19 cellular contexts compared by ENCODE assay signal in the genomic region with DNA sequence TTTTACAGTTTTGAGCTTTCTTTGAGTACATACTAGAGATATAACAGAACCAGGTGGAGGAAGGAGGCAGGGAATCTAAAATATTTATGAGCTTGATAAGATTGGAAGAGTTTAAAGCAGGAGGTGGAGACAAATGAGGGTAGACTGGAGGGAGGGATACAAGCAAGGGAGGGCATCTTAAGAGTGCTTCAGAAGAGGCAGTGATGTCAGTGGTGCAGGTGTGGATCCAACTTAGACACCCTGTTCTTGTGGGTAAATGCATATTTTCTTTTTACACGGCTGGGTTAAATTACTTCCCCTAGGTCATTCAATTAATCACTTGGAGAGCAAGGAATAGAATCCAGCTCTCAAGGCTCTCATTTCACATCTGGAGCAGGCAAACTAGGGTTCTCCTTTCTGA.
DNase-seq lines count a peak whose midpoint lies in the region; ATAC-seq, FAIRE-seq and TF ChIP-seq lines count a peak whose summit lies in the region.
"Had no signal": no experiment of that assay in that cellular context is flagged by ENCODE, and none has a peak within 500 bp of the region (broad histone marks: within the 10 kb centered on the region; RNA-seq: fewer than 3 reads in every experiment).

No MANE protein-coding gene starts in this region.

- H3K9me3 Mint-ChIP-seq in endothelial cell (ENCODE audit: unreplicated experiment) = no peaks in the 10 kb centered on the region
- H3K9me3 Mint-ChIP-seq in nephron progenitor cell = no peaks in the 10 kb centered on the region
- H3K9me3 Mint-ChIP-seq: activated naive CD8-positive, alpha-beta T cell treated with anti-CD3 and anti-CD28 coated beads, Interleukin-2, amount 10 ng/mL, durations not matched to agents 7 days and 5 days; CD4-positive, alpha-beta T cell had no signal

- TF ChIP-seq CTCF in endothelial cell (IDR thresholded peaks at IDR 0.05; ENCODE audit: unreplicated experiment) = no peak
- TF ChIP-seq CTCF in nephron progenitor cell (IDR thresholded peaks at IDR 0.05) = no peak

- peak overlapping the region; percentile 98 for H3K27ac Mint-ChIP-seq in endothelial cell (ENCODE audit: unreplicated experiment)
- H3K27ac Mint-ChIP-seq in nephron progenitor cell = peak overlapping the region; percentile 78
- H3K27ac Mint-ChIP-seq: activated naive CD8-positive, alpha-beta T cell treated with anti-CD3 and anti-CD28 coated beads, Interleukin-2, amount 10 ng/mL, durations not matched to agents 7 days and 5 days; CD4-positive, alpha-beta T cell had no signal

- peaks cover 22% of the 10 kb centered on the region for H3K4me1 Mint-ChIP-seq in endothelial cell (ENCODE audit: unreplicated experiment)
- peaks cover 67% of the 10 kb centered on the region for H3K4me1 Mint-ChIP-seq in nephron progenitor cell
- H3K4me1 Mint-ChIP-seq: activated naive CD8-positive, alpha-beta T cell treated with anti-CD3 and anti-CD28 coated beads, Interleukin-2, amount 10 ng/mL, durations not matched to agents 7 days and 5 days had no signal

- no peak for ATAC-seq in GM18873 (IDR thresholded peaks at IDR 0.05; ENCODE audit: low FRiP score, unreplicated experiment)
- no peak for ATAC-seq in HG02885 (IDR thresholded peaks at IDR 0.05; ENCODE audit: poor library complexity, unreplicated experiment)
- ATAC-seq: heart right ventricle had no signal

- H3K27me3 Mint-ChIP-seq in endothelial cell (ENCODE audit: unreplicated experiment) (peaks cover 2% of the 10 kb centered on the region), nephron progenitor cell (ENCODE audit: low read depth, poor library complexity) (peaks cover 3% of the 10 kb centered on the region)
- H3K27me3 Mint-ChIP-seq: activated naive CD8-positive, alpha-beta T cell treated with anti-CD3 and anti-CD28 coated beads, Interleukin-2, amount 10 ng/mL, durations not matched to agents 7 days and 5 days; CD4-positive, alpha-beta T cell had no signal

- DNase-seq in H54 (ENCODE audit: insufficient read length, low spot score) = no peak
- peak; percentile 77 for DNase-seq in NCI-H69 (lab: John Stamatoyannopoulos, UW)
- no peak for DNase-seq in endothelial cell (ENCODE audit: low spot score)
- no peak for DNase-seq in nephron progenitor cell
- no peak for DNase-seq in NCI-H2227 treated with DMSO at 0.1 percent for 48 hours (lab: John Stamatoyannopoulos, UW)
- DNase-seq: activated effector memory CD4-positive, alpha-beta T cell treated with Interleukin-2 at 50 U/mL for 16 hours; activated naive CD8-positive, alpha-beta T cell treated with anti-CD3 and anti-CD28 coated beads, Interleukin-2, amount 10 ng/mL, durations not matched to agents 7 days and 5 days; CD4-positive, alpha-beta T cell; cortex of kidney; heart right ventricle; Karpas-422; left ventricle myocardium inferior; NCI-H1048; NCI-H2029 treated with DMSO at 0.1 percent for 48 hours; NCI-H524 treated with DMSO at 0.1 percent for 48 hours; T-helper 9 cell had no signal

- peak; percentile 36 for FAIRE-seq in H54 (lab: Jason Lieb, UNC)
- FAIRE-seq: endometrium had no signal

- TF ChIP-seq POLR2A in H54 (IDR thresholded peaks at IDR 0.05; ENCODE audit: low read depth, low read length) = no peak

- H3K36me3 Mint-ChIP-seq in endothelial cell (ENCODE audit: low read depth, unreplicated experiment) (no peaks in the 10 kb centered on the region), nephron progenitor cell (ENCODE audit: low read depth) (no peaks in the 10 kb centered on the region)
- H3K36me3 Mint-ChIP-seq: activated naive CD8-positive, alpha-beta T cell treated with anti-CD3 and anti-CD28 coated beads, Interleukin-2, amount 10 ng/mL, durations not matched to agents 7 days and 5 days had no signal

- H3K4me3 Mint-ChIP-seq in endothelial cell (ENCODE audit: unreplicated experiment) (no peak overlapping the region), nephron progenitor cell (peak overlapping the region; percentile 50)
- H3K4me3 Mint-ChIP-seq: activated naive CD8-positive, alpha-beta T cell treated with anti-CD3 and anti-CD28 coated beads, Interleukin-2, amount 10 ng/mL, durations not matched to agents 7 days and 5 days; CD4-positive, alpha-beta T cell had no signal
